In genomic region chr4:183821090-183821853, GRCh38 we compare ENCODE assay signal across 17 cellular contexts.
"Had no signal": no experiment of that assay in that cellular context is flagged by ENCODE, and none has a peak within 500 bp of the region (broad histone marks: within the 10 kb centered on the region; RNA-seq: fewer than 3 reads in every experiment).

No MANE protein-coding gene starts in this region.

- H3K9me3 ChIP-seq: heart left ventricle, left lung, psoas muscle, sigmoid colon, testis had no signal

- H3K4me3 ChIP-seq: dorsolateral prefrontal cortex, heart left ventricle, left lung, psoas muscle, sigmoid colon, testis had no signal

- H3K36me3 ChIP-seq: heart left ventricle, left lung, sigmoid colon had no signal

- ATAC-seq: activated T-cell treated with anti-CD3 and anti-CD28 coated beads, Interleukin-2, amount 50 U/mL, for 4 hours; foreskin keratinocyte; heart left ventricle; left lung; natural killer cell treated with Interleukin-12 subunit alpha and Interleukin-12 subunit beta and Interleukin-15 and Interleukin-18, amount 100 ng/mL, for 72 hours; psoas muscle had no signal

- H3K27me3 ChIP-seq: dorsolateral prefrontal cortex, foreskin keratinocyte, heart left ventricle, left lung, sigmoid colon, testis had no signal

- H3K27ac ChIP-seq: dorsolateral prefrontal cortex, foreskin keratinocyte, heart left ventricle, left lung, psoas muscle, sigmoid colon, testis had no signal

- DNase-seq: activated CD4-positive, alpha-beta memory T cell treated with anti-CD3 and anti-CD28 coated beads for 36 hours; activated CD4-positive, alpha-beta T cell treated with anti-CD3 and anti-CD28 coated beads for 1 hour; activated gamma-delta T cell; activated naive CD8-positive, alpha-beta T cell treated with anti-CD3 and anti-CD28 coated beads for 36 hours; activated T-cell treated with anti-CD3 and anti-CD28 coated beads, Interleukin-2, amount 50 U/mL, for 4 hours; dorsolateral prefrontal cortex; foreskin keratinocyte; heart left ventricle; islet precursor cell; left lung; occipital lobe; psoas muscle; sigmoid colon; stimulated activated CD4-positive, alpha-beta T cell treated with anti-CD3 and anti-CD28 coated beads, Interleukin-12 subunit alpha, Interleukin-12 subunit beta, amount 100 ng/mL, for 4 hours; stimulated activated naive CD4-positive, alpha-beta T cell treated with Interleukin-2 at 50 U/mL for 16 hours; testis had no signal

- H3K4me1 ChIP-seq: foreskin keratinocyte, left lung, psoas muscle, sigmoid colon, testis had no signal
